ENCODE assay signal across 18 cellular contexts in genomic region chr6:54481096-54481495, GRCh38.
DNase-seq lines count a peak whose midpoint lies in the region; TF ChIP-seq lines count a peak whose summit lies in the region.
"Had no signal": no experiment of that assay in that cellular context is flagged by ENCODE, and none has a peak within 500 bp of the region (broad histone marks: within the 10 kb centered on the region; RNA-seq: fewer than 3 reads in every experiment).

No MANE protein-coding gene starts in this region.

- BruUV-seq in MCF 10A (replicated peaks; lab: Mats Ljungman, UMichigan), result no TSS peak
- BruUV-seq in mammary epithelial cell (replicated peaks; lab: Mats Ljungman, UMichigan), result no TSS peak

- 94% methylated on average over 4 of the region's 4 CpGs for WGBS in mammary epithelial cell (ENCODE audit: low coverage, missing lambda C conversion rate)

- no peaks in the 10 kb centered on the region for H3K27me3 ChIP-seq in mammary epithelial cell (ENCODE audit: insufficient read depth, low read length)

- H3K36me3 ChIP-seq in mammary epithelial cell (ENCODE audit: insufficient read depth, low read length), result no peaks in the 10 kb centered on the region

- TF ChIP-seq CTCF in MCF 10A (IDR thresholded peaks at IDR 0.05; ENCODE audit: unreplicated experiment) (no peak), mammary epithelial cell (conservative IDR thresholded peaks at IDR 0.05 in 1 of 2, IDR thresholded peaks at IDR 0.05 in 1 of 2; ENCODE audit: extremely low read depth in 1 of 2, insufficient read depth in 1 of 2, low read depth in 1 of 2, low read length in 2 of 2) (no peak), fibroblast of mammary gland (conservative IDR thresholded peaks at IDR 0.05; ENCODE audit: control insufficient read depth, insufficient read depth, low read depth, low read length) (no peak)

- no peak overlapping the region for H3K27ac Mint-ChIP-seq in MCF 10A (ENCODE audit: low read depth, unreplicated experiment)

- H3K4me3 ChIP-seq in mammary epithelial cell (replicated peaks in 1 of 3; ENCODE audit: insufficient read depth in 1 of 3, low read depth in 2 of 3, low read length in 3 of 3) (no peak overlapping the region), fibroblast of mammary gland (ENCODE audit: control insufficient read depth, low read depth, low read length) (no peak overlapping the region)
- H3K4me3 ChIP-seq: A549, GM12878, GM23248 had no signal

- no peaks in the 10 kb centered on the region for H3K9me3 ChIP-seq in mammary epithelial cell (replicated peaks; ENCODE audit: insufficient read depth, low read length)
- H3K9me3 ChIP-seq: A549 had no signal

- no peak overlapping the region for H3K9ac ChIP-seq in mammary epithelial cell (ENCODE audit: insufficient read depth, low read length)
- H3K9ac ChIP-seq: GM23248 had no signal

- POLR2A ChIA-PET in MCF 10A (lab: Yijun Ruan, JAX), result no interaction called here

- H3K27me3 Mint-ChIP-seq in MCF 10A (ENCODE audit: insufficient read depth, unreplicated experiment), result no peaks in the 10 kb centered on the region

- H3K4me3 Mint-ChIP-seq in MCF 10A (ENCODE audit: unreplicated experiment), result no peak overlapping the region

- no peak overlapping the region for H3K4me2 ChIP-seq in mammary epithelial cell (ENCODE audit: insufficient read depth, low read depth, low read length)
- H3K4me2 ChIP-seq: A549 had no signal

- H3K27ac ChIP-seq in mammary epithelial cell (ENCODE audit: insufficient read depth, low read depth, low read length), result no peak overlapping the region
- H3K27ac ChIP-seq: A549, C4-2B, GM23248 had no signal

- no peaks in the 10 kb centered on the region for H4K20me1 ChIP-seq in mammary epithelial cell (ENCODE audit: insufficient read depth, low read length)

- H3K9me3 Mint-ChIP-seq in MCF 10A (ENCODE audit: unreplicated experiment), result no peaks in the 10 kb centered on the region

- in situ Hi-C loops in mammary epithelial cell (cut with MboI; ENCODE audit: low sequenced_read_pairs in 2 of 2), result no loop called here

- no peaks in the 10 kb centered on the region for H3K79me2 ChIP-seq in mammary epithelial cell (ENCODE audit: insufficient read depth, low read length)

- H3K4me1 ChIP-seq in mammary epithelial cell (ENCODE audit: insufficient read depth, low read length), result no peaks in the 10 kb centered on the region
- H3K4me1 ChIP-seq: A549 had no signal

- CTCF ChIA-PET in MCF 10A (lab: Yijun Ruan, JAX) (interaction anchor here (0.7 to 1.1 kb wide), 2 partner anchors 216 to 584 kb away, joined by 3 to 5 read pairs; no protein-coding TSS in a partner anchor), mammary epithelial cell (lab: Charles Lee; ENCODE audit: low non-redundant PET) (no interaction called here)

- H2AFZ ChIP-seq in mammary epithelial cell (ENCODE audit: low read depth, low read length), result no peak overlapping the region
- H2AFZ ChIP-seq: GM23248 had no signal

- DNase-seq in MCF 10A (ENCODE audit: unreplicated experiment) (peak; percentile 11), mammary epithelial cell (no peak), NCI-H446 treated with DMSO at 0.1 percent for 48 hours (lab: John Stamatoyannopoulos, UW) (peak; percentile 73), fibroblast of mammary gland (ENCODE audit: low read depth) (peak; percentile 1), NAMALWA (ENCODE audit: low spot score) (no peak), anterior cingulate cortex (lab: John Stamatoyannopoulos, UW) (no peak), SIG-M5 (lab: John Stamatoyannopoulos, UW) (no peak)
- DNase-seq: GM23248, Kasumi-1, NCI-H1417 treated with DMSO at 0.1 percent for 48 hours, NCI-H2029, NCI-H2171 treated with DMSO at 0.1 percent for 48 hours, NCI-H524 treated with DMSO at 0.1 percent for 48 hours, PC-3, SW 1271 had no signal

- dilution Hi-C loops in mammary epithelial cell (cut with HindIII; ENCODE audit: low sequenced_read_pairs), result no loop called here

- H3K36me3 Mint-ChIP-seq in MCF 10A (ENCODE audit: insufficient read depth, unreplicated experiment), result no peaks in the 10 kb centered on the region

- intact Hi-C loops in MCF 10A (cut with micrococcal nuclease) (no loop called here), mammary epithelial cell (cut with micrococcal nuclease) (no loop called here)

- no peaks in the 10 kb centered on the region for H3K4me1 Mint-ChIP-seq in MCF 10A (ENCODE audit: insufficient read depth, unreplicated experiment)

Comparison
In these comparisons a context has a peak if more than half of its experiments do, and no peak if none do; other contexts are left out.
1. DNase-seq: peak in MCF 10A (single experiment), NCI-H446 treated with DMSO at 0.1 percent for 48 hours (single experiment) and fibroblast of mammary gland (single experiment); none in mammary epithelial cell (single experiment), NAMALWA (single experiment), anterior cingulate cortex (0 of 58) and SIG-M5 (single experiment).